15 cellular contexts compared by ENCODE assay signal in the genomic region with DNA sequence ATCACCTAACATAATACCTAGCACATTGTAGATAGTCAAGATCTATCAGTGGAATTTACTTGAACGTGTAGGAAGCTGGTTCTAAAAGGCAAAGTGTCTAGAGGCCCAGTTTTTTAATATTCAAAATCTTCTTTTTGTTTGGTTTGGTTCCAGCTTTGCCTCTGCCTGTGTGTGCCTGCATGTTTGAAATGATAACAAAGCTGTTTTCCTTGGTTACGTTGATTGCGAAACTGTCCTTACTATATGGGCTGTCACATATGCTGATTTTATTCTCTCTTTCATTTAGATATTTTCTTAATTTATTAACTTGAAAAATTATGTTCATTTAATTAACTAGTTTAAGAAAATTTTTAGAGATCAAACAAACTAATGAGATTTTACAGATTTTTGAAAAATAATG.
A peak's percentile ranks its signal among the peaks of the same experiment; 100 is the strongest.
DNase-seq lines count a peak whose midpoint lies in the region; ATAC-seq, FAIRE-seq and TF ChIP-seq lines count a peak whose summit lies in the region.
"Had no signal": no experiment of that assay in that cellular context is flagged by ENCODE, and none has a peak within 500 bp of the region (broad histone marks: within the 10 kb centered on the region; RNA-seq: fewer than 3 reads in every experiment).

No MANE protein-coding gene starts in this region.

- H4K5ac ChIP-seq in IMR-90 (ENCODE audit: low read depth, low read length) = no peak overlapping the region

- no peak for TF ChIP-seq EP300 in A549 (IDR thresholded peaks at IDR 0.05)

- whole genome bisulfite sequencing in A549 (ENCODE audit: missing lambda C conversion rate) = 73% methylated on average over 3 of the region's 3 CpGs
- no CpG with 5 or more reads among the region's 3 CpGs for WGBS in IMR-90 (ENCODE audit: extremely low coverage in 2 of 2, insufficient read length in 1 of 2), 2 experiments

- no peak for FAIRE-seq in A549 (lab: Jason Lieb, UNC)

- H2BK20ac ChIP-seq in IMR-90 (ENCODE audit: low read depth, low read length) = no peak overlapping the region

- no peaks in the 10 kb centered on the region for H3K4me1 ChIP-seq in A549
- no peaks in the 10 kb centered on the region for H3K4me1 ChIP-seq in IMR-90 (ENCODE audit: control insufficient read depth, insufficient read depth, low read length)
- no peaks in the 10 kb centered on the region for H3K4me1 ChIP-seq in adipocyte (ENCODE audit: control insufficient read depth, insufficient read depth, low read length)
- H3K4me1 ChIP-seq: vagina had no signal

- no peaks in the 10 kb centered on the region; a peak in 1 of 4 replicates for H3K79me1 ChIP-seq in IMR-90 (ENCODE audit: low read depth in 1 of 2, low read length in 2 of 2)

- no peak overlapping the region for H3K56ac ChIP-seq in IMR-90 (ENCODE audit: extremely low read depth, insufficient read depth, low read length)

- no TSS peak for BruUV-seq in IMR-90 (replicated peaks; lab: Mats Ljungman, UMichigan)

- POLR2A ChIA-PET in A549 (lab: Yijun Ruan, JAX) = no interaction called here
- POLR2A ChIA-PET in IMR-90 (lab: Charles Lee; ENCODE audit: unreplicated experiment) = no interaction called here

- no peaks in the 10 kb centered on the region; the same call in 1 of the 2 replicates for H3K9me1 ChIP-seq in IMR-90 (ENCODE audit: insufficient read depth, low read length)

- H3K4me2 ChIP-seq in A549 (no peak overlapping the region), IMR-90 (ENCODE audit: low read depth, low read length) (no peak overlapping the region)

- no peak overlapping the region for H2BK15ac ChIP-seq in IMR-90 (ENCODE audit: low read depth, low read length)

- dilution Hi-C loops in IMR-90 (cut with HindIII; ENCODE audit: low sequenced_read_pairs, unreplicated experiment) = no loop called here

- H3K36me3 ChIP-seq in IMR-90 (ENCODE audit: control insufficient read depth, insufficient read depth, low read length) (peaks cover 5% of the 10 kb centered on the region), adipocyte (ENCODE audit: control insufficient read depth, insufficient read depth, low read length, severe bottlenecking) (peaks cover 5% of the 10 kb centered on the region)
- H3K36me3 ChIP-seq: vagina had no signal

- H3K9ac ChIP-seq in IMR-90 (ENCODE audit: low read depth, low read length) (no peak overlapping the region), adipocyte (ENCODE audit: low read length) (no peak overlapping the region)

- TF ChIP-seq RAD21 in A549 (conservative IDR thresholded peaks at IDR 0.05 in 1 of 2, IDR thresholded peaks at IDR 0.05 in 1 of 2) (no peak), IMR-90 (IDR thresholded peaks at IDR 0.05; ENCODE audit: low read length) (no peak)

- H3K23ac ChIP-seq in IMR-90 (ENCODE audit: low read depth, low read length) = no peak overlapping the region

- H3K9me3 ChIP-seq in A549 (no peaks in the 10 kb centered on the region), IMR-90 (ENCODE audit: control insufficient read depth, insufficient read depth, low read length) (no peaks in the 10 kb centered on the region), adipocyte (ENCODE audit: control insufficient read depth, low read length) (no peaks in the 10 kb centered on the region)
- H3K9me3 ChIP-seq: vagina had no signal

- TF ChIP-seq CTCF in A549 (IDR thresholded peaks at IDR 0.05) = no peak
- no peak for TF ChIP-seq CTCF in IMR-90 (conservative IDR thresholded peaks at IDR 0.05; ENCODE audit: low read depth, low read length)
- no peak for TF ChIP-seq CTCF in fibroblast of pulmonary artery (IDR thresholded peaks at IDR 0.05; ENCODE audit: low read length, missing control alignments)

- CTCF ChIA-PET in A549 (lab: Yijun Ruan, JAX) = interaction anchor here (3.1 kb wide), 1 partner anchor 22 kb away, joined by 22 read pairs; no protein-coding TSS in a partner anchor
- CTCF ChIA-PET in IMR-90 (lab: Yijun Ruan, JAX) = interaction anchor here (0.7 to 1.2 kb wide), 3 partner anchors 10 to 21 kb away, joined by 3 to 4 read pairs (median 3); no protein-coding TSS in a partner anchor

- H2AK9ac ChIP-seq in IMR-90 (replicated peaks; ENCODE audit: low read depth, low read length, poor library complexity) = no peak overlapping the region

- no peak overlapping the region for H3K4ac ChIP-seq in IMR-90 (ENCODE audit: low read depth, low read length)

- H3K27ac ChIP-seq in A549 (no peak overlapping the region), IMR-90 (ENCODE audit: insufficient read depth, low read length) (no peak overlapping the region)
- H3K27ac ChIP-seq: vagina had no signal

- in situ Hi-C loops in IMR-90 (cut with MboI; ENCODE audit: low sequenced_read_pairs) = no loop called here

- no peak for TF ChIP-seq POLR2A in A549 (IDR thresholded peaks at IDR 0.05; ENCODE audit: low read length)
- TF ChIP-seq POLR2A in IMR-90 (IDR thresholded peaks at IDR 0.05; ENCODE audit: low read depth, low read length) = no peak

- H2AK5ac ChIP-seq in IMR-90 (ENCODE audit: low read depth, low read length) = no peak overlapping the region

- H4K91ac ChIP-seq in IMR-90 (ENCODE audit: insufficient read depth, low read depth, low read length) = no peak overlapping the region

- H4K20me1 ChIP-seq in IMR-90 (ENCODE audit: insufficient read depth, low read length) = no peaks in the 10 kb centered on the region

- ATAC-seq in A549 (no peak), IMR-90 (ENCODE audit: low read depth) (no peak), HG02938 (IDR thresholded peaks at IDR 0.05; ENCODE audit: unreplicated experiment) (no peak), left colon (no peak)
- ATAC-seq: CD8-positive, alpha-beta T cell had no signal

- H4K8ac ChIP-seq in IMR-90 (ENCODE audit: low read depth in 2 of 2, low read length in 2 of 2) = no peak overlapping the region

- no peak overlapping the region for H3K14ac ChIP-seq in IMR-90 (replicated peaks; ENCODE audit: low read depth, low read length)

- H2BK120ac ChIP-seq in IMR-90 (ENCODE audit: low read depth, low read length) = no peak overlapping the region

- H3K18ac ChIP-seq in IMR-90 (ENCODE audit: low read depth, low read length) = no peak overlapping the region

- no peak overlapping the region for H2BK5ac ChIP-seq in IMR-90 (ENCODE audit: low read depth, low read length, poor library complexity, severe bottlenecking)

- no peak overlapping the region for H2AFZ ChIP-seq in IMR-90 (replicated peaks; ENCODE audit: low read length, poor library complexity)

- no peaks in the 10 kb centered on the region for H3K27me3 ChIP-seq in IMR-90 (ENCODE audit: control insufficient read depth, insufficient read depth, low read length)
- H3K27me3 ChIP-seq in adipocyte (replicated peaks; ENCODE audit: control insufficient read depth, insufficient read depth, low read length) = no peaks in the 10 kb centered on the region
- H3K27me3 ChIP-seq: vagina had no signal

- DNase-seq in A549 (ENCODE audit: low read depth in 1 of 2, low spot score in 1 of 2) (peak in 1 of 2 experiments; percentile 9), IMR-90 (peak; percentile 7), adipocyte (ENCODE audit: low read depth) (peak; percentile 64), fibroblast of pulmonary artery (ENCODE audit: low read depth) (peak; percentile 80), SHP77 treated with DMSO at 0.1 percent for 48 hours (lab: John Stamatoyannopoulos, UW) (no peak), hypothalamus (lab: John Stamatoyannopoulos, UW) (no peak), left colon (no peak)
- DNase-seq: activated CD4-positive, CD25-positive, alpha-beta regulatory T cell treated with anti-CD3 and anti-CD28 coated beads, Interleukin-2, amount 50 U/mL, for 72 hours; CD8-positive, alpha-beta T cell; dermis blood vessel endothelial cell; DND-41; Karpas-422; NCI-H1417 had no signal

- intact Hi-C loops in IMR-90 (cut with micrococcal nuclease) (no loop called here), left colon (cut with DNase I, micrococcal nuclease) (no loop called here)

- H3K4me3 ChIP-seq in A549 (no peak overlapping the region), IMR-90 (ENCODE audit: insufficient read depth, low read depth, low read length) (no peak overlapping the region), adipocyte (ENCODE audit: low read length) (no peak overlapping the region), fibroblast of pulmonary artery (replicated peaks; ENCODE audit: low read depth, low read length) (no peak overlapping the region)
- H3K4me3 ChIP-seq: vagina had no signal

TF ChIP-seq in A549, 52 proteins besides CTCF, POLR2A, EP300 and RAD21:
- TF ChIP-seq CEBPB (IDR thresholded peaks at IDR 0.05) = peak; percentile 74 to 80; a peak in 3 of 4 replicates
- TF ChIP-seq CBX2 (IDR thresholded peaks at IDR 0.05; ENCODE audit: borderline replicate concordance, low read depth) = no peak

TF ChIP-seq in IMR-90, 13 proteins besides CTCF, POLR2A, EP300 and RAD21:
- TF ChIP-seq CEBPB (IDR thresholded peaks at IDR 0.05; ENCODE audit: low read depth, low read length) (peak; percentile 86), CHD1 (IDR thresholded peaks at IDR 0.05; ENCODE audit: low read depth, low read length) (no peak), SMC3 (IDR thresholded peaks at IDR 0.05; ENCODE audit: low read depth, low read length) (no peak)

Comparison
In these comparisons a context has a peak if more than half of its experiments do, and no peak if none do; other contexts are left out.
1. DNase-seq: peak in IMR-90 (single experiment), adipocyte (single experiment) and fibroblast of pulmonary artery (single experiment); none in SHP77 treated with DMSO at 0.1 percent for 48 hours (single experiment), hypothalamus (0 of 51) and left colon (0 of 2).